ENCODE assay signal across 1 cellular context in the genomic region with DNA sequence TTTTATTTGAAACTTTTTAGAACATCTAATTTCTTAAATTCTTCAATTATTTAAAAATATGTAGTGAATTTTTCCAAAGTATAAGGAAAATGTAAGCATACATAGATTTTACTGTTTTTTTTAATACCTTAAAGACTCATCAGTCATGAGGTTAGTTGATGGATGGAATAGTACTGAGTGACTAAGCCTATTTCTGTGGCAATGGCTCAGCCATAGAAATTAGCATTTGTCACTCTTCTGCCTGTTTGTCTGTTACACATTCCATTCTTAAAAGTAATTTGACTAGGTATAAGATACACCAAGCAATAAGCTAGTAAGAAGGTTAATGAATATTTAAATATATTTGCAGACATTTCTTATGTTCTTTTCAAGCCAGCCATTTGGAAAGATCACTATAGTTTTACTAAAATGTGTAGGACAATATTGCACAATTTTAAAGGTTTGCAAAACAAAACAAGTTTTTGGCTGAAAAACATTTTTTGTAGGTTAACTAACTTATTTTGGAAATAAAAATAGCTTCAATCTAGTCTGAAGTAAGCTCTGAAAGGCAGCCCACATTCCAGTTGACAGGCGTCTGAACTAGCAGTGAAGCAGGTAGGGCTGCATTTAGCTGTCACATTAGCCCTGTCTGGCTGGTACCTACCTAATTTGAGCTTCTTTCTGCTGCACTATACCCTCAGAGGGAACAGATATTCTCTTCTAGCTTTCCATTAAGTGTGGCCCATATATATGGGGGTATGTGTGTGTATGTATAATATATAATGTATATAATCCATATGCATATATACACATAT.
TF ChIP-seq lines count a peak whose summit lies in the region.

No MANE protein-coding gene starts in this region.

TF ChIP-seq in WTC11, 78 proteins besides CTCF, POLR2A, EP300 and RAD21 (continued from another document):
- TF ChIP-seq, protein P1, sequence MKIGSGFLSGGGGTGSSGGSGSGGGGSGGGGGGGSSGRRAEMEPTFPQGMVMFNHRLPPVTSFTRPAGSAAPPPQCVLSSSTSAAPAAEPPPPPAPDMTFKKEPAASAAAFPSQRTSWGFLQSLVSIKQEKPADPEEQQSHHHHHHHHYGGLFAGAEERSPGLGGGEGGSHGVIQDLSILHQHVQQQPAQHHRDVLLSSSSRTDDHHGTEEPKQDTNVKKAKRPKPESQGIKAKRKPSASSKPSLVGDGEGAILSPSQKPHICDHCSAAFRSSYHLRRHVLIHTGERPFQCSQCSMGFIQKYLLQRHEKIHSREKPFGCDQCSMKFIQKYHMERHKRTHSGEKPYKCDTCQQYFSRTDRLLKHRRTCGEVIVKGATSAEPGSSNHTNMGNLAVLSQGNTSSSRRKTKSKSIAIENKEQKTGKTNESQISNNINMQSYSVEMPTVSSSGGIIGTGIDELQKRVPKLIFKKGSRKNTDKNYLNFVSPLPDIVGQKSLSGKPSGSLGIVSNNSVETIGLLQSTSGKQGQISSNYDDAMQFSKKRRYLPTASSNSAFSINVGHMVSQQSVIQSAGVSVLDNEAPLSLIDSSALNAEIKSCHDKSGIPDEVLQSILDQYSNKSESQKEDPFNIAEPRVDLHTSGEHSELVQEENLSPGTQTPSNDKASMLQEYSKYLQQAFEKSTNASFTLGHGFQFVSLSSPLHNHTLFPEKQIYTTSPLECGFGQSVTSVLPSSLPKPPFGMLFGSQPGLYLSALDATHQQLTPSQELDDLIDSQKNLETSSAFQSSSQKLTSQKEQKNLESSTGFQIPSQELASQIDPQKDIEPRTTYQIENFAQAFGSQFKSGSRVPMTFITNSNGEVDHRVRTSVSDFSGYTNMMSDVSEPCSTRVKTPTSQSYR (CRISPR knock-in tag; IDR thresholded peaks at IDR 0.05): no peak
- no peak for TF ChIP-seq IRF2 (CRISPR knock-in tag; IDR thresholded peaks at IDR 0.05; ENCODE audit: borderline replicate concordance, low read depth)
- TF ChIP-seq FOXP4 (CRISPR knock-in tag; IDR thresholded peaks at IDR 0.05): no peak
- TF ChIP-seq, protein P2, sequence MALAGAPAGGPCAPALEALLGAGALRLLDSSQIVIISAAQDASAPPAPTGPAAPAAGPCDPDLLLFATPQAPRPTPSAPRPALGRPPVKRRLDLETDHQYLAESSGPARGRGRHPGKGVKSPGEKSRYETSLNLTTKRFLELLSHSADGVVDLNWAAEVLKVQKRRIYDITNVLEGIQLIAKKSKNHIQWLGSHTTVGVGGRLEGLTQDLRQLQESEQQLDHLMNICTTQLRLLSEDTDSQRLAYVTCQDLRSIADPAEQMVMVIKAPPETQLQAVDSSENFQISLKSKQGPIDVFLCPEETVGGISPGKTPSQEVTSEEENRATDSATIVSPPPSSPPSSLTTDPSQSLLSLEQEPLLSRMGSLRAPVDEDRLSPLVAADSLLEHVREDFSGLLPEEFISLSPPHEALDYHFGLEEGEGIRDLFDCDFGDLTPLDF (CRISPR knock-in tag; IDR thresholded peaks at IDR 0.05): no peak
- TF ChIP-seq ZNF671 (CRISPR knock-in tag; IDR thresholded peaks at IDR 0.05): no peak
